ENCODE assay signal across 29 cellular contexts in genomic region chr6:136651982-136652381, GRCh38.
"Had no signal": no experiment of that assay in that cellular context is flagged by ENCODE, and none has a peak within 500 bp of the region (broad histone marks: within the 10 kb centered on the region; RNA-seq: fewer than 3 reads in every experiment).

No MANE protein-coding gene starts in this region.

- DNase-seq: natural killer cell; occipital lobe; ovary; posterior cingulate gyrus; psoas muscle; right cardiac atrium; right lobe of liver; sigmoid colon; small intestine; stimulated activated CD4-positive, alpha-beta T cell treated with anti-CD3 and anti-CD28 coated beads, Interleukin-15, amount 100 ng/mL, for 24 hours; stimulated activated CD4-positive, alpha-beta T cell treated with anti-CD3 and anti-CD28 coated beads, Interleukin-2, amount 100 ng/mL, for 24 hours; stimulated activated CD4-positive, alpha-beta T cell treated with anti-CD3 and anti-CD28 coated beads, Interleukin-2, amount 100 ng/mL, for 48 hours; stimulated activated CD4-positive, alpha-beta T cell treated with anti-CD3 and anti-CD28 coated beads, Interleukin-4, amount 100 ng/mL, for 24 hours; stimulated activated naive CD4-positive, alpha-beta T cell; stimulated activated naive CD8-positive, alpha-beta T cell treated with anti-CD3 and anti-CD28 coated beads, Interleukin-15, amount 100 ng/mL, for 72 hours; stimulated activated naive CD8-positive, alpha-beta T cell treated with anti-CD3 and anti-CD28 coated beads, Interleukin-15, Interleukin-2, amounts not matched to agents 100 U/mL and 50 U/mL, for 24 hours; substantia nigra; testis; tibial artery; transverse colon; upper lobe of right lung; uterus had no signal

- H3K36me3 ChIP-seq: neural progenitor cell, ovary, right lobe of liver, sigmoid colon, suprapubic skin, transverse colon, uterus had no signal

- H3K27me3 Mint-ChIP-seq: progenitor cell of endocrine pancreas; stimulated activated naive CD8-positive, alpha-beta T cell treated with anti-CD3 and anti-CD28 coated beads, Interleukin-15, amount 100 ng/mL, for 72 hours; type B pancreatic cell had no signal

- H3K4me1 Mint-ChIP-seq: natural killer cell; stimulated activated effector memory CD8-positive, alpha-beta T cell treated with anti-CD3 and anti-CD28 coated beads, Interleukin-12 subunit alpha, Interleukin-12 subunit beta, amount 100 ng/mL, for 72 hours; stimulated activated naive CD8-positive, alpha-beta T cell treated with anti-CD3 and anti-CD28 coated beads, Interleukin-15, amount 100 ng/mL, for 72 hours had no signal

- H3K4me1 ChIP-seq: neural progenitor cell, parathyroid adenoma, right lobe of liver, uterus had no signal

- ATAC-seq: natural killer cell; psoas muscle; right cardiac atrium; right lobe of liver; stimulated activated effector memory CD8-positive, alpha-beta T cell treated with anti-CD3 and anti-CD28 coated beads, Interleukin-12 subunit alpha, Interleukin-12 subunit beta, amount 100 ng/mL, for 72 hours; stimulated activated naive CD8-positive, alpha-beta T cell treated with anti-CD3 and anti-CD28 coated beads, Interleukin-15, amount 100 ng/mL, for 72 hours; stimulated activated naive CD8-positive, alpha-beta T cell treated with anti-CD3 and anti-CD28 coated beads, Interleukin-15, Interleukin-2, amounts not matched to agents 100 U/mL and 50 U/mL, for 24 hours; upper lobe of right lung had no signal

- H3K27ac Mint-ChIP-seq: nephron; neural progenitor cell; progenitor cell of endocrine pancreas; stimulated activated effector memory CD8-positive, alpha-beta T cell treated with anti-CD3 and anti-CD28 coated beads, Interleukin-12 subunit alpha, Interleukin-12 subunit beta, amount 100 ng/mL, for 72 hours; stimulated activated naive CD8-positive, alpha-beta T cell treated with anti-CD3 and anti-CD28 coated beads, Interleukin-15, amount 100 ng/mL, for 72 hours; type B pancreatic cell had no signal

- H3K36me3 Mint-ChIP-seq: natural killer cell, neural progenitor cell, type B pancreatic cell had no signal

- H3K9ac ChIP-seq: neural progenitor cell, parathyroid adenoma had no signal

- H3K4me3 Mint-ChIP-seq: natural killer cell; nephron; neural progenitor cell; stimulated activated effector memory CD8-positive, alpha-beta T cell treated with anti-CD3 and anti-CD28 coated beads, Interleukin-12 subunit alpha, Interleukin-12 subunit beta, amount 100 ng/mL, for 72 hours; stimulated activated naive CD8-positive, alpha-beta T cell treated with anti-CD3 and anti-CD28 coated beads, Interleukin-15, amount 100 ng/mL, for 72 hours; type B pancreatic cell had no signal

- H3K9me3 Mint-ChIP-seq: natural killer cell; nephron; neural progenitor cell; stimulated activated effector memory CD8-positive, alpha-beta T cell treated with anti-CD3 and anti-CD28 coated beads, Interleukin-12 subunit alpha, Interleukin-12 subunit beta, amount 100 ng/mL, for 72 hours; stimulated activated naive CD8-positive, alpha-beta T cell treated with anti-CD3 and anti-CD28 coated beads, Interleukin-15, amount 100 ng/mL, for 72 hours; type B pancreatic cell had no signal

- H3K9me3 ChIP-seq: ovary, psoas muscle, right lobe of liver, sigmoid colon, suprapubic skin, testis, tibial artery, transverse colon, upper lobe of right lung, uterus had no signal

- H3K27me3 ChIP-seq: neural progenitor cell, ovary, right lobe of liver, sigmoid colon, suprapubic skin, testis, tibial artery, transverse colon, upper lobe of right lung, uterus had no signal

- H3K27ac ChIP-seq: neural progenitor cell, ovary, parathyroid adenoma, psoas muscle, right lobe of liver, sigmoid colon, suprapubic skin, testis, tibial artery, transverse colon, upper lobe of right lung, uterus had no signal

- H3K4me3 ChIP-seq: neural progenitor cell, ovary, psoas muscle, right lobe of liver, sigmoid colon, suprapubic skin, testis, tibial artery, transverse colon, upper lobe of right lung, uterus had no signal
